ENCODE assay signal across 22 cellular contexts in genomic region chr2:32941944-32942690, GRCh38. TPM values are rescaled to one million over a fixed set of nuclear protein-coding genes. Genes with fewer than 3 reads are reported as not detected.
DNase-seq lines count a peak whose midpoint lies in the region; TF ChIP-seq lines count a peak whose summit lies in the region.
"Had no signal": no experiment of that assay in that cellular context is flagged by ENCODE, and none has a peak within 500 bp of the region (broad histone marks: within the 10 kb centered on the region; RNA-seq: fewer than 3 reads in every experiment).

No MANE protein-coding gene starts in this region.

- H4K20me1 ChIP-seq in MM.1S (ENCODE audit: insufficient read depth, low read length): no peaks in the 10 kb centered on the region

- no peaks in the 10 kb centered on the region for H3K79me2 ChIP-seq in MM.1S (ENCODE audit: low read length)

- 89 to 93% methylated on average over 8 of the region's 8 CpGs for WGBS in tibial nerve, 2 donors
- WGBS in thyroid gland, 2 donors: 96 to 97% methylated on average over 8 of the region's 8 CpGs

- no peak overlapping the region for H3K9ac ChIP-seq in MM.1S (ENCODE audit: low read length)
- H3K9ac ChIP-seq: GM23248 had no signal

- no peak for TF ChIP-seq EP300 in tibial nerve (IDR thresholded peaks at IDR 0.05)

- H3K27me3 ChIP-seq in left ventricle myocardium inferior (ENCODE audit: low read depth) (no peaks in the 10 kb centered on the region), MM.1S (replicated peaks; ENCODE audit: insufficient read depth, low read length) (no peaks in the 10 kb centered on the region), uterus (no peaks in the 10 kb centered on the region), tibial nerve (no peaks in the 10 kb centered on the region), thyroid gland (no peaks in the 10 kb centered on the region)

- no peak for TF ChIP-seq POLR2A in uterus (IDR thresholded peaks at IDR 0.05)
- TF ChIP-seq POLR2A in tibial nerve (IDR thresholded peaks at IDR 0.05): no peak
- TF ChIP-seq POLR2A in thyroid gland (IDR thresholded peaks at IDR 0.05): no peak

- peaks cover 28% of the 10 kb centered on the region for H3K4me1 ChIP-seq in left ventricle myocardium inferior
- H3K4me1 ChIP-seq in MM.1S (ENCODE audit: low read length): peaks cover 13% of the 10 kb centered on the region
- no peaks in the 10 kb centered on the region for H3K4me1 ChIP-seq in uterus
- peaks cover 0 to 7% (median 0%) of the 10 kb centered on the region in 4 donors for H3K4me1 ChIP-seq in tibial nerve
- no peaks in the 10 kb centered on the region for H3K4me1 ChIP-seq in thyroid gland

- no peak overlapping the region for H3K4me3 ChIP-seq in left ventricle myocardium inferior
- no peak overlapping the region for H3K4me3 ChIP-seq in MM.1S (ENCODE audit: low read length)
- no peak overlapping the region for H3K4me3 ChIP-seq in uterus
- no peak overlapping the region for H3K4me3 ChIP-seq in tibial nerve
- H3K4me3 ChIP-seq in thyroid gland (replicated peaks in 1 of 3): no peak overlapping the region
- H3K4me3 ChIP-seq: GM23248 had no signal

- 0 out of 2 replicates have a peak overlapping the region, but pooled peaks have one; percentile 25 for H2AFZ ChIP-seq in MM.1S (ENCODE audit: low read length)
- H2AFZ ChIP-seq: GM23248 had no signal

- H3K36me3 ChIP-seq in left ventricle myocardium inferior: no peaks in the 10 kb centered on the region
- no peaks in the 10 kb centered on the region for H3K36me3 ChIP-seq in MM.1S (replicated peaks; ENCODE audit: insufficient read depth, low read length)
- no peaks in the 10 kb centered on the region for H3K36me3 ChIP-seq in uterus
- H3K36me3 ChIP-seq in tibial nerve: no peaks in the 10 kb centered on the region
- no peaks in the 10 kb centered on the region for H3K36me3 ChIP-seq in thyroid gland

- H3F3A ChIP-seq in MM.1S (ENCODE audit: insufficient read depth, low read length): no peaks in the 10 kb centered on the region

- intact Hi-C loops in left ventricle myocardium inferior (cut with micrococcal nuclease): loop anchor here (10.0 kb wide), 2 partner anchors 167 to 643 kb away; no protein-coding TSS in a partner anchor
- intact Hi-C loops in cardiac septum (cut with DNase I): no loop called here
- intact Hi-C loops in uterus (cut with DNase I; ENCODE audit: low total_unique reads): loop anchor here (10.0 kb wide), 1 partner anchor 167 kb away; no protein-coding TSS in a partner anchor
- intact Hi-C loops in thyroid gland (cut with DNase I): no loop called here

- no peak for TF ChIP-seq CTCF in left ventricle myocardium inferior (IDR thresholded peaks at IDR 0.05; ENCODE audit: borderline replicate concordance)
- TF ChIP-seq CTCF in MM.1S (IDR thresholded peaks at IDR 0.05; ENCODE audit: low read length): no peak
- no peak for TF ChIP-seq CTCF in uterus (IDR thresholded peaks at IDR 0.05)
- TF ChIP-seq CTCF in tibial nerve (IDR thresholded peaks at IDR 0.05): no peak
- no peak for TF ChIP-seq CTCF in thyroid gland (IDR thresholded peaks at IDR 0.05)

- DNase-seq in left ventricle myocardium inferior (no peak), cardiac septum (ENCODE audit: low spot score) (no peak), MM.1S (no peak), ecto neural progenitor cell (ENCODE audit: low spot score) (peak; percentile 16), uterus (no peak), tibial nerve (ENCODE audit: low spot score in 2 of 2) (no peak), NCI-H1436 treated with DMSO at 0.1 percent for 48 hours (lab: John Stamatoyannopoulos, UW) (no peak), thyroid gland (no peak)
- DNase-seq: activated CD4-positive, alpha-beta T cell treated with anti-CD3 and anti-CD28 coated beads, Interleukin-2, amount 10 ng/mL, durations not matched to agents 24 days and 14 days; activated effector memory CD4-positive, alpha-beta T cell treated with Interleukin-2 at 50 U/mL for 16 hours; DND-41; effector CD4-positive, alpha-beta T cell; GM23248; hypothalamus; immature natural killer cell; NCI-H1417; NCI-H2081; NCI-H2227 treated with DMSO at 0.1 percent for 48 hours; NCI-H526; NK-92 treated with Interleukin-12 subunit alpha and Interleukin-12 subunit beta, amount 100 ng/mL, for 24 hours; SHP77; stimulated activated CD4-positive, alpha-beta T cell treated with anti-CD3 and anti-CD28 coated beads, Interleukin-4, amount 100 ng/mL, for 24 hours had no signal

- H3K9me3 ChIP-seq in left ventricle myocardium inferior (replicated peaks) (no peaks in the 10 kb centered on the region), MM.1S (replicated peaks; ENCODE audit: insufficient read depth, low read length) (no peaks in the 10 kb centered on the region), uterus (no peaks in the 10 kb centered on the region), tibial nerve (no peaks in the 10 kb centered on the region), thyroid gland (no peaks in the 10 kb centered on the region)

- H3K27ac ChIP-seq in left ventricle myocardium inferior (replicated peaks): peak overlapping the region; percentile 33
- H3K27ac ChIP-seq in MM.1S (ENCODE audit: low read length): no peak overlapping the region
- H3K27ac ChIP-seq in uterus: peak overlapping the region; percentile 1 to 36
- H3K27ac ChIP-seq in tibial nerve: no peak overlapping the region
- H3K27ac ChIP-seq in thyroid gland: no peak overlapping the region
- H3K27ac ChIP-seq: GM23248 had no signal

- no peaks in the 10 kb centered on the region for H3K9me2 ChIP-seq in MM.1S (replicated peaks; ENCODE audit: insufficient read depth, low read length)

- peak overlapping the region; percentile 31; the same call in 1 of the 2 replicates for H3K4me2 ChIP-seq in MM.1S (ENCODE audit: low read depth, low read length)

RNA-seq across cellular contexts. Expression of gene LTBP1, which starts 4.6 kb away (rescaled TPM):
- total RNA-seq in left ventricle myocardium inferior (88.9 TPM), cardiac septum (124 TPM), uterus (100 to 1,000 TPM in 1 of 4 donors, 10 to 100 TPM in 3; 72.5 to 322 (median 92.2) TPM), tibial nerve (10 to 100 TPM; 29.4 to 89.8 (median 50.6) TPM), thyroid gland (10 to 100 TPM in 2 of 4 donors, 1 to 10 TPM in 2; 5.1 to 12.9 (median 10.7) TPM)

Comparison
In these comparisons a context has a peak if more than half of its experiments do, and no peak if none do; other contexts are left out.
1. intact Hi-C loops: an anchor here in left ventricle myocardium inferior (10.0 kb wide) and uterus (10.0 kb wide); none called in cardiac septum and thyroid gland.
2. H3K27ac ChIP-seq: peak in left ventricle myocardium inferior (single experiment) and uterus (2 of 2); none in MM.1S (single experiment), tibial nerve (0 of 4) and thyroid gland (0 of 3).